ENCODE assay signal across 31 cellular contexts in genomic region chr6:16749516-16750485, GRCh38. TPM values are rescaled to one million over a fixed set of nuclear protein-coding genes. Genes with fewer than 3 reads are reported as not detected.
DNase-seq lines count a peak whose midpoint lies in the region; ATAC-seq, FAIRE-seq and TF ChIP-seq lines count a peak whose summit lies in the region.
"Had no signal": no experiment of that assay in that cellular context is flagged by ENCODE, and none has a peak within 500 bp of the region (broad histone marks: within the 10 kb centered on the region; RNA-seq: fewer than 3 reads in every experiment).

No MANE protein-coding gene starts in this region.

- H4K12ac ChIP-seq in trophoblast cell (ENCODE audit: low read depth, low read length) = no peak overlapping the region

- H4K91ac ChIP-seq in trophoblast cell (ENCODE audit: low read depth, low read length) = no peak overlapping the region

- H3K79me2 ChIP-seq in astrocyte (ENCODE audit: insufficient read depth, low read length) (peaks cover 93% of the 10 kb centered on the region), trophoblast cell (ENCODE audit: control insufficient read depth, insufficient read depth, low read length, poor library complexity) (no peaks in the 10 kb centered on the region)

- intact Hi-C loops in CD14-positive monocyte (cut with micrococcal nuclease) = no loop called here

- no peak for DNase-seq in CD14-positive monocyte (ENCODE audit: low spot score)
- peak; percentile 42 for DNase-seq in HCEC 1CT
- peak; percentile 45 for DNase-seq in astrocyte (ENCODE audit: low read depth)
- no peak for DNase-seq in memory B cell (ENCODE audit: low spot score in 2 of 2)
- DNase-seq in HUDEP-2 (lab: John Stamatoyannopoulos, UW; ENCODE audit: unreplicated experiment in 76 of 76) = no peak
- no peak for DNase-seq in DMS114 treated with DMSO at 0.1 percent for 48 hours (lab: John Stamatoyannopoulos, UW; ENCODE audit: unreplicated experiment)
- no peak for DNase-seq in trophoblast cell
- no peak for DNase-seq in NCI-H524 treated with DMSO at 0.1 percent for 48 hours (lab: John Stamatoyannopoulos, UW)
- DNase-seq: activated CD4-positive, alpha-beta T cell treated with anti-CD3 and anti-CD28 coated beads, Interleukin-2, amount 50 U/mL, for 4 hours; activated naive CD4-positive, alpha-beta T cell; activated T-cell treated with anti-CD3 and anti-CD28 coated beads, Interleukin-2, amount 50 U/mL, for 72 hours; CD8-positive, alpha-beta T cell; DMS 273 treated with DMSO at 0.1 percent for 48 hours; EL; gastrocnemius medialis; H7; hippocampal formation; lower lobe of right lung; mucosa of descending colon; MV-4-11; natural killer cell; NCI-H1436; NCI-H2081; NCI-H345; NCI-H774; RPMI8226; stimulated activated naive CD4-positive, alpha-beta T cell had no signal

- H2BK120ac ChIP-seq in trophoblast cell (ENCODE audit: insufficient read depth, low read length, poor library complexity) = no peak overlapping the region

- no peak for FAIRE-seq in astrocyte (lab: Jason Lieb, UNC)
- FAIRE-seq: A549, HepG2, urothelium cell line had no signal

- H2BK5ac ChIP-seq in trophoblast cell (ENCODE audit: low read depth, low read length, poor library complexity) = no peak overlapping the region

- H3K9ac ChIP-seq in astrocyte (ENCODE audit: low read length) = peak overlapping the region; percentile 11
- H3K9ac ChIP-seq in trophoblast cell (ENCODE audit: low read length) = no peak overlapping the region

- H3K36me3 ChIP-seq in astrocyte (ENCODE audit: insufficient read depth, low read length) (peaks cover 4% of the 10 kb centered on the region), trophoblast cell (ENCODE audit: control insufficient read depth in 1 of 2, insufficient read depth in 2 of 2, low read length in 2 of 2) (no peaks in the 10 kb centered on the region)
- H3K36me3 ChIP-seq: gastrocnemius medialis, lower lobe of right lung had no signal

- TF ChIP-seq CTCF in CD14-positive monocyte (IDR thresholded peaks at IDR 0.05) (no peak), astrocyte (IDR thresholded peaks at IDR 0.05; ENCODE audit: insufficient read depth, low read depth, low read length) (no peak)

- H3K4me3 ChIP-seq in astrocyte (ENCODE audit: insufficient read depth, low read depth, low read length) (no peak overlapping the region), trophoblast cell (ENCODE audit: low read depth, low read length) (no peak overlapping the region)
- H3K4me3 ChIP-seq: A549, gastrocnemius medialis, lower lobe of right lung, mucosa of descending colon, SJSA1 had no signal

- H3K27me3 ChIP-seq in astrocyte (ENCODE audit: insufficient read depth, low read length) (no peaks in the 10 kb centered on the region), trophoblast cell (ENCODE audit: insufficient read depth, low read length) (no peaks in the 10 kb centered on the region)
- H3K27me3 ChIP-seq: gastrocnemius medialis, SJSA1 had no signal

- WGBS in trophoblast cell (ENCODE audit: extremely low coverage, insufficient coverage, insufficient read length) = no CpG with 5 or more reads among the region's 10 CpGs

- H3K23ac ChIP-seq in trophoblast cell (ENCODE audit: low read length) = no peak overlapping the region

- no peak overlapping the region for H4K8ac ChIP-seq in trophoblast cell (ENCODE audit: low read depth, low read length)

- no peaks in the 10 kb centered on the region for H3K9me3 ChIP-seq in astrocyte (ENCODE audit: insufficient read depth, low read depth, low read length)
- H3K9me3 ChIP-seq in trophoblast cell (ENCODE audit: insufficient read depth, low read depth, low read length) = no peaks in the 10 kb centered on the region
- H3K9me3 ChIP-seq: A549, gastrocnemius medialis, lower lobe of right lung, mucosa of descending colon, SJSA1 had no signal

- H4K20me1 ChIP-seq in astrocyte (ENCODE audit: insufficient read depth, low read length) = peaks cover 15% of the 10 kb centered on the region

- peaks cover 59% of the 10 kb centered on the region for H3K4me1 ChIP-seq in astrocyte (ENCODE audit: insufficient read depth, low read length)
- H3K4me1 ChIP-seq in trophoblast cell (ENCODE audit: control insufficient read depth in 1 of 2, insufficient read depth in 2 of 2, low read length in 2 of 2) = peaks cover 0 to 6% of the 10 kb centered on the region in 2 experiments

- H3K14ac ChIP-seq in trophoblast cell (ENCODE audit: low read length) = no peak overlapping the region

- H3K27me3 Mint-ChIP-seq in CD14-positive monocyte (ENCODE audit: low read depth in 3 of 3) (no peaks in the 10 kb centered on the region), astrocyte (ENCODE audit: low read depth, unreplicated experiment) (no peaks in the 10 kb centered on the region), memory B cell (no peaks in the 10 kb centered on the region)

- peaks cover 47 to 52% of the 10 kb centered on the region in 2 donors for H3K36me3 Mint-ChIP-seq in CD14-positive monocyte
- H3K36me3 Mint-ChIP-seq in astrocyte (ENCODE audit: low read depth, unreplicated experiment) = peaks cover 15% of the 10 kb centered on the region
- peaks cover 22% of the 10 kb centered on the region for H3K36me3 Mint-ChIP-seq in memory B cell

- H2AFZ ChIP-seq in astrocyte (ENCODE audit: low read depth, low read length) (no peak overlapping the region), trophoblast cell (ENCODE audit: insufficient read depth, low read length, poor library complexity) (no peak overlapping the region)

- H3K4me1 Mint-ChIP-seq in CD14-positive monocyte (peaks cover 51% of the 10 kb centered on the region), astrocyte (ENCODE audit: low read depth, unreplicated experiment) (peaks cover 73% of the 10 kb centered on the region), memory B cell (peaks cover 18% of the 10 kb centered on the region)

- no peak overlapping the region for H3K4ac ChIP-seq in trophoblast cell (ENCODE audit: low read depth, low read length)

- ATAC-seq in memory B cell (ENCODE audit: low read depth) = no peak
- ATAC-seq: A549; activated T-cell treated with anti-CD3 and anti-CD28 coated beads, Interleukin-2, amount 50 U/mL, for 72 hours; CD8-positive, alpha-beta T cell; gastrocnemius medialis; HepG2; lower lobe of right lung; mucosa of descending colon; natural killer cell had no signal

- no peak overlapping the region for H2BK12ac ChIP-seq in trophoblast cell (ENCODE audit: low read length)

- peak overlapping the region; percentile 3 for H3K4me2 ChIP-seq in astrocyte (ENCODE audit: low read length)
- H3K4me2 ChIP-seq in trophoblast cell (ENCODE audit: low read length) = no peak overlapping the region

- H3K79me1 ChIP-seq in trophoblast cell (ENCODE audit: low read length) = no peaks in the 10 kb centered on the region

- H3K9me3 Mint-ChIP-seq in CD14-positive monocyte (no peaks in the 10 kb centered on the region), astrocyte (ENCODE audit: unreplicated experiment) (no peaks in the 10 kb centered on the region), memory B cell (no peaks in the 10 kb centered on the region)
- H3K9me3 Mint-ChIP-seq: activated T-cell treated with anti-CD3 and anti-CD28 coated beads, Interleukin-2, amount 50 U/mL, for 72 hours; CD8-positive, alpha-beta T cell; natural killer cell had no signal

- no peak overlapping the region for H3K18ac ChIP-seq in trophoblast cell (ENCODE audit: low read length)

- H3K4me3 Mint-ChIP-seq in CD14-positive monocyte (no peak overlapping the region), astrocyte (ENCODE audit: unreplicated experiment) (peak overlapping the region; percentile 72), memory B cell (no peak overlapping the region)
- H3K4me3 Mint-ChIP-seq: activated T-cell treated with anti-CD3 and anti-CD28 coated beads, Interleukin-2, amount 50 U/mL, for 72 hours; CD8-positive, alpha-beta T cell; natural killer cell had no signal

- no peak overlapping the region for H2AK5ac ChIP-seq in trophoblast cell (ENCODE audit: low read length)

- H3K27ac Mint-ChIP-seq in CD14-positive monocyte (peak overlapping the region in 6 of 7 donors; percentile 1 to 51 (median 27)), astrocyte (ENCODE audit: unreplicated experiment) (peak overlapping the region; percentile 85), memory B cell (peak overlapping the region; percentile 9)
- H3K27ac Mint-ChIP-seq: activated T-cell treated with anti-CD3 and anti-CD28 coated beads, Interleukin-2, amount 50 U/mL, for 72 hours; CD8-positive, alpha-beta T cell; natural killer cell had no signal

- H3K27ac ChIP-seq in astrocyte (ENCODE audit: low read depth, low read length) (peak overlapping the region; percentile 80), trophoblast cell (ENCODE audit: low read depth, low read length) (no peak overlapping the region)
- H3K27ac ChIP-seq: lower lobe of right lung had no signal

RNA-seq across cellular contexts. Expression of gene ATXN1, which starts 11.5 kb away (rescaled TPM):
- polyA plus RNA-seq in CD14-positive monocyte = 10 to 100 TPM in 1 of 2 donors, 1 to 10 TPM in 1; 8.8 to 10.9 TPM
- total RNA-seq in astrocyte = 68.3 and 70.9 TPM in 2 replicates
- 10.5 and 11.1 TPM in 2 replicates for polyA plus RNA-seq in trophoblast cell (2013)

Comparison
In these comparisons a context has a peak if more than half of its experiments do, and no peak if none do; other contexts are left out.
1. DNase-seq: peak in HCEC 1CT (single experiment) and astrocyte (single experiment); none in CD14-positive monocyte (single experiment), memory B cell (0 of 2), HUDEP-2 (0 of 76), DMS114 treated with DMSO at 0.1 percent for 48 hours (single experiment), trophoblast cell (0 of 2) and NCI-H524 treated with DMSO at 0.1 percent for 48 hours (single experiment).
2. H3K27ac Mint-ChIP-seq: peak in every context shown above with its lines; median percentile 85 in astrocyte; 27 in CD14-positive monocyte; 9 in memory B cell.